1 cellular context compared by ENCODE assay signal in the genomic region with DNA sequence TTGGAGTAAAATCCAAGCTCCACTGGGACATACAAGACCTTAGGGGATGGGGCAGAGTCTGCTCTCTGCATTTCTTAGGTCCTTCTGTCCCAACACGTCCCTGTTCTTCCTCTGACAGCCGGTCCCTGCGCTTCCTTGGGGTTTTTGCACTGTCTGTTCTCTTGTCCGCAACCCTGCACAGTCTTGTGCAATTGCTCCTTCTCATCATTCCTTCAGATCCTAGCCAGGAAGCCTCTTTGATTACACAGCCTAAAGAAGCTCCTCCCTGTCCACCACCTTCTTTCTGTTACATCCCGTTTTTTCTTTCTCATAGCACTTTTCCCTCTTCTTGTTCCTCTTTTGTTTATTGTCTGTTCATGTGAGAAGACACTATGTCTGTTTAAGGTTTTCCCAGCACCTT.
TF ChIP-seq lines count a peak whose summit lies in the region.

No MANE protein-coding gene starts in this region.

TF ChIP-seq in HepG2, 621 proteins besides CTCF, POLR2A, EP300 and RAD21:
- TF ChIP-seq SP4 (CRISPR knock-in tag; IDR thresholded peaks at IDR 0.05) (no peak), NFE2L2 (IDR thresholded peaks at IDR 0.05; ENCODE audit: low read length) (no peak)
- TF ChIP-seq, protein P1, sequence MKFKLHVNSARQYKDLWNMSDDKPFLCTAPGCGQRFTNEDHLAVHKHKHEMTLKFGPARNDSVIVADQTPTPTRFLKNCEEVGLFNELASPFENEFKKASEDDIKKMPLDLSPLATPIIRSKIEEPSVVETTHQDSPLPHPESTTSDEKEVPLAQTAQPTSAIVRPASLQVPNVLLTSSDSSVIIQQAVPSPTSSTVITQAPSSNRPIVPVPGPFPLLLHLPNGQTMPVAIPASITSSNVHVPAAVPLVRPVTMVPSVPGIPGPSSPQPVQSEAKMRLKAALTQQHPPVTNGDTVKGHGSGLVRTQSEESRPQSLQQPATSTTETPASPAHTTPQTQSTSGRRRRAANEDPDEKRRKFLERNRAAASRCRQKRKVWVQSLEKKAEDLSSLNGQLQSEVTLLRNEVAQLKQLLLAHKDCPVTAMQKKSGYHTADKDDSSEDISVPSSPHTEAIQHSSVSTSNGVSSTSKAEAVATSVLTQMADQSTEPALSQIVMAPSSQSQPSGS (CRISPR knock-in tag; IDR thresholded peaks at IDR 0.05): no peak
